23 cellular contexts compared by ENCODE assay signal in the genomic region with DNA sequence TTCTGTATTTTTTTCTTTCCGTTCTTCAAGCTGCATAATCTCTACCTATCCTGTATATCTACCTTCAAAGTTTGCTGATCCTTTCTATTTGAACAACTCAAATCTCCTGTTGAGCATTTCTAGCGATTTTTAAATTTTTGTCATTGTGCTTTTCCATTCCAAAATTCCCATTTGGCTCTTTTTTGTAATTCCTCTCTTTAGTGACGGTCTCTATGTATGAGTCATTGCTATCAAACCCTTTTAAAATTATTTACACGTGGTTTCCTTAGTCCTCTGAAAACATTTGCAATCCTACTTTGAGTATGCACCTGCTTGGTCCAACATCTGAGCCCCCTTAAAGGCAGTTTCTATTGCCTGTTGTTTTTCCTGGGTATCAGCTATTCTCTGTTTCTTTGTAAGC.
"Had no signal": no experiment of that assay in that cellular context is flagged by ENCODE, and none has a peak within 500 bp of the region (broad histone marks: within the 10 kb centered on the region; RNA-seq: fewer than 3 reads in every experiment).

No MANE protein-coding gene starts in this region.

- H3K27ac ChIP-seq: coronary artery, esophagus muscularis mucosa, lower lobe of right lung, prostate gland, right atrium auricular region, sigmoid colon, skin epidermis, thoracic aorta, tibial nerve, upper lobe of left lung had no signal

- DNase-seq: dermis blood vessel endothelial cell; effector memory CD4-positive, alpha-beta T cell; left ventricle myocardium superior; lower lobe of right lung; naive thymus-derived CD8-positive, alpha-beta T cell; nephron progenitor cell; nucleus accumbens; sigmoid colon; stimulated activated CD4-positive, alpha-beta T cell treated with anti-CD3 and anti-CD28 coated beads, Interleukin-15, amount 100 ng/mL, for 24 hours; stimulated activated CD4-positive, alpha-beta T cell treated with anti-CD3 and anti-CD28 coated beads, Interleukin-2, amount 100 ng/mL, for 48 hours; stimulated activated naive B cell treated with anti-CD40 and anti-IgM and Interleukin-4, amounts not matched to agents 10 μg/mL and 1 μg/mL and 100 μg/mL, for 72 hours; upper lobe of left lung had no signal

- ATAC-seq: left ventricle myocardium superior; lower lobe of right lung; naive thymus-derived CD8-positive, alpha-beta T cell; stimulated activated naive B cell treated with anti-CD40 and anti-IgM and Interleukin-4, amounts not matched to agents 10 μg/mL and 1 μg/mL and 100 μg/mL, for 72 hours had no signal

- H3K27me3 ChIP-seq: right atrium auricular region, tibial nerve, upper lobe of left lung had no signal

- H3K36me3 ChIP-seq: esophagus muscularis mucosa, lower lobe of right lung, prostate gland, right atrium auricular region, sigmoid colon, thoracic aorta, tibial nerve, upper lobe of left lung had no signal

- H3K4me3 ChIP-seq: coronary artery, esophagus muscularis mucosa, lower lobe of right lung, prostate gland, right atrium auricular region, sigmoid colon, skin epidermis, thoracic aorta, tibial nerve, upper lobe of left lung had no signal

- FAIRE-seq: endothelial cell of umbilical vein, frontal cortex, keratinocyte, urothelium cell line had no signal

- H3K4me1 ChIP-seq: lower lobe of right lung, prostate gland, sigmoid colon, upper lobe of left lung had no signal

- H3K9me3 ChIP-seq: esophagus muscularis mucosa, lower lobe of right lung, prostate gland, right atrium auricular region, sigmoid colon, thoracic aorta, tibial nerve had no signal
